8 cellular contexts compared by ENCODE assay signal in genomic region chr17:59001158-59001814, GRCh38.
DNase-seq lines count a peak whose midpoint lies in the region; FAIRE-seq and TF ChIP-seq lines count a peak whose summit lies in the region.

No MANE protein-coding gene starts in this region.

- no peaks in the 10 kb centered on the region for H3K27me3 ChIP-seq in skeletal muscle satellite cell (ENCODE audit: control insufficient read depth, insufficient read depth, low read length)

- H3K27ac Mint-ChIP-seq in activated T-cell treated with anti-CD3 and anti-CD28 coated beads, Interleukin-2, amount 50 U/mL, for 24 hours, result peak overlapping the region; percentile 96

- peaks cover 23% of the 10 kb centered on the region for H3K36me3 ChIP-seq in skeletal muscle satellite cell (ENCODE audit: insufficient read depth, low read length)

- peaks cover 43% of the 10 kb centered on the region for H3K4me1 Mint-ChIP-seq in activated T-cell treated with anti-CD3 and anti-CD28 coated beads, Interleukin-2, amount 50 U/mL, for 24 hours (ENCODE audit: low read depth)

- H3K4me2 ChIP-seq in skeletal muscle satellite cell (ENCODE audit: low read length), result peak overlapping the region; percentile 69

- H3K4me3 ChIP-seq in skeletal muscle satellite cell (ENCODE audit: low read length), result peak overlapping the region; percentile 46

- TF ChIP-seq POLR2A in H54 (IDR thresholded peaks at IDR 0.05; ENCODE audit: low read depth, low read length), result no peak

- no peaks in the 10 kb centered on the region for H3K9me3 ChIP-seq in skeletal muscle satellite cell (replicated peaks; ENCODE audit: low read length)

- DNase-seq in GF-D8 (lab: John Stamatoyannopoulos, UW), result peak; percentile 91
- DNase-seq in H54 (ENCODE audit: insufficient read length, low spot score), result no peak
- DNase-seq in NOMO-1 treated with DMSO at 0.1 percent for 48 hours (lab: John Stamatoyannopoulos, UW; ENCODE audit: unreplicated experiment), result peak; percentile 95
- DNase-seq in activated T-cell treated with anti-CD3 and anti-CD28 coated beads, Interleukin-2, amount 50 U/mL, for 24 hours, result peak; percentile 67
- peak; percentile 82 for DNase-seq in glomerular visceral epithelial cell (ENCODE audit: extremely low spot score)
- DNase-seq in NCI-H2107 treated with DMSO at 0.1 percent for 48 hours (lab: John Stamatoyannopoulos, UW; ENCODE audit: unreplicated experiment), result no peak
- DNase-seq in NCI-H1105 (lab: John Stamatoyannopoulos, UW), result no peak

- peak overlapping the region; percentile 28 for H3K9ac ChIP-seq in skeletal muscle satellite cell (ENCODE audit: low read depth, low read length)

- FAIRE-seq in H54 (lab: Jason Lieb, UNC), result peak; percentile 75

- H3K9me3 Mint-ChIP-seq in activated T-cell treated with anti-CD3 and anti-CD28 coated beads, Interleukin-2, amount 50 U/mL, for 24 hours, result no peaks in the 10 kb centered on the region

- peaks cover 15% of the 10 kb centered on the region for H3K4me1 ChIP-seq in skeletal muscle satellite cell (ENCODE audit: control insufficient read depth, insufficient read depth, low read length)

- peaks cover 67% of the 10 kb centered on the region for H3K36me3 Mint-ChIP-seq in activated T-cell treated with anti-CD3 and anti-CD28 coated beads, Interleukin-2, amount 50 U/mL, for 24 hours (ENCODE audit: low read depth)

- H3K27me3 Mint-ChIP-seq in activated T-cell treated with anti-CD3 and anti-CD28 coated beads, Interleukin-2, amount 50 U/mL, for 24 hours, result no peaks in the 10 kb centered on the region

- H3K4me3 Mint-ChIP-seq in activated T-cell treated with anti-CD3 and anti-CD28 coated beads, Interleukin-2, amount 50 U/mL, for 24 hours, result peak overlapping the region; percentile 75

Comparison
In these comparisons a context has a peak if more than half of its experiments do, and no peak if none do; other contexts are left out.
1. DNase-seq: peak in GF-D8 (single experiment), NOMO-1 treated with DMSO at 0.1 percent for 48 hours (single experiment), activated T-cell treated with anti-CD3 and anti-CD28 coated beads, Interleukin-2, amount 50 U/mL, for 24 hours (single experiment) and glomerular visceral epithelial cell (single experiment); none in H54 (single experiment), NCI-H2107 treated with DMSO at 0.1 percent for 48 hours (single experiment) and NCI-H1105 (single experiment).